9 cellular contexts compared by ENCODE assay signal in the genomic region with DNA sequence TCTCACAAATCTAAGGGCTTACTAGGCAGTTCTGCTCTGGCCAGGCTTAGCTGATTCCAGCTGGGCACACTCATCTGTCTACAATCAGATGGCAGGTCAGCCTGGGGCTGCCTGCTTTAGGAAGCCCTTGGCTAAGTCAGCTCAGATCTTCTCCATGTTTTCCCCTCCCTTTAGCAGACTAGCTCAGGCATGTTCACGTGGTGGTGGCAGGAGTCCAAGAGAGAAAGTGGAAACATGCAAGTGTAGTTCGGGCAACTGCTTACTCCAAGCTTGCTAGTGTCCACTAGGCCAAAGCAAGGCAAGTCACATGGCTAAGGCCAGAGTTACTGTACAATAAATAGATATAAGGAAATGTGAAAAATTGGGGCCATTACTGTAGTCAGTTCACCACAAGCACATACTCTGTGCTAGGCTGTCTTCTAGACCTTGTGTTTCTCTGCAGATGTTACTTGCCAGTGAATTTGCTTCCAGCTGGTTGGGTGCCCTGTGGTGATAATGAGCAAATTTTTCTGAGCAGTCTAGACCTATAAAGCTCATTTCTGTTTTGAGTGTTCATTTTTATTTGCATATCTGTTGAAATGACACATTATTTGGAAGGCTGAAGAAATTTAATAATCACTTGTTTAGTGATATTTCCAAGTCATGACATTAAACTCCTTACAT. TPM values are rescaled to one million over a fixed set of nuclear protein-coding genes. Genes with fewer than 3 reads are reported as not detected.
DNase-seq lines count a peak whose midpoint lies in the region; ATAC-seq and TF ChIP-seq lines count a peak whose summit lies in the region.
"Had no signal": no experiment of that assay in that cellular context is flagged by ENCODE, and none has a peak within 500 bp of the region (broad histone marks: within the 10 kb centered on the region; RNA-seq: fewer than 3 reads in every experiment).

No MANE protein-coding gene starts in this region.

- peak overlapping the region in 1 of 2 donors; percentile 12 for H3K27ac ChIP-seq in prostate gland

- DNase-seq in EL: peak; percentile 57
- peak; percentile 60 for DNase-seq in glomerular visceral epithelial cell (ENCODE audit: extremely low spot score)
- peak; percentile 77 for DNase-seq in prostate gland (ENCODE audit: low spot score)
- no peak for DNase-seq in activated naive CD4-positive, alpha-beta T cell (lab: John Stamatoyannopoulos, UW)
- DNase-seq in NCI-H526 (lab: John Stamatoyannopoulos, UW): no peak
- no peak for DNase-seq in HuH-7 (ENCODE audit: low spot score)
- DNase-seq in T-helper 2 cell: no peak
- DNase-seq: NCI-H774 had no signal

- H3K4me3 ChIP-seq in prostate gland: no peak overlapping the region

- H3K9me3 ChIP-seq in prostate gland: no peaks in the 10 kb centered on the region

- TF ChIP-seq POLR2A in prostate gland (IDR thresholded peaks at IDR 0.05): no peak

- intact Hi-C loops in prostate gland (cut with DNase I): no loop called here

- no peaks in the 10 kb centered on the region for H3K27me3 ChIP-seq in prostate gland (replicated peaks; ENCODE audit: insufficient read depth)

- H3K4me1 ChIP-seq in prostate gland (replicated peaks): no peaks in the 10 kb centered on the region

- no peaks in the 10 kb centered on the region for H3K36me3 ChIP-seq in prostate gland

- no peak for TF ChIP-seq CTCF in prostate gland (IDR thresholded peaks at IDR 0.05)

- ATAC-seq in SK-N-SH treated with all-trans-retinoic acid at 6 μM for 48 hours: peak; percentile 90

- WGBS in prostate gland: 4% methylated on average over 2 of the region's 2 CpGs

TF ChIP-seq in SK-N-SH treated with all-trans-retinoic acid at 6 μM for 48 hours, 23 proteins besides CTCF, POLR2A, EP300 and RAD21:
- TF ChIP-seq ZNF8 (CRISPR knock-in tag; IDR thresholded peaks at IDR 0.05): no peak
- TF ChIP-seq ZFP3 (CRISPR knock-in tag; IDR thresholded peaks at IDR 0.05): peak; percentile 57; the same call in 1 of the 2 replicates
- 0 out of 2 replicates have a peak, but pooled peaks have one; percentile 50 for TF ChIP-seq CSDC2 (CRISPR knock-in tag; IDR thresholded peaks at IDR 0.05)

RNA-seq across cellular contexts. Expression of a gene that starts 38.3 kb away (rescaled TPM):
- total RNA-seq in prostate gland: 1 to 10 TPM; 6.1 to 7.7 TPM

Comparison
In these comparisons a context has a peak if more than half of its experiments do, and no peak if none do; other contexts are left out.
1. DNase-seq: peak in EL (single experiment), glomerular visceral epithelial cell (single experiment) and prostate gland (single experiment); none in activated naive CD4-positive, alpha-beta T cell (0 of 4), NCI-H526 (0 of 2), HuH-7 (single experiment) and T-helper 2 cell (0 of 5).